ENCODE assay signal across 8 cellular contexts in the genomic region with DNA sequence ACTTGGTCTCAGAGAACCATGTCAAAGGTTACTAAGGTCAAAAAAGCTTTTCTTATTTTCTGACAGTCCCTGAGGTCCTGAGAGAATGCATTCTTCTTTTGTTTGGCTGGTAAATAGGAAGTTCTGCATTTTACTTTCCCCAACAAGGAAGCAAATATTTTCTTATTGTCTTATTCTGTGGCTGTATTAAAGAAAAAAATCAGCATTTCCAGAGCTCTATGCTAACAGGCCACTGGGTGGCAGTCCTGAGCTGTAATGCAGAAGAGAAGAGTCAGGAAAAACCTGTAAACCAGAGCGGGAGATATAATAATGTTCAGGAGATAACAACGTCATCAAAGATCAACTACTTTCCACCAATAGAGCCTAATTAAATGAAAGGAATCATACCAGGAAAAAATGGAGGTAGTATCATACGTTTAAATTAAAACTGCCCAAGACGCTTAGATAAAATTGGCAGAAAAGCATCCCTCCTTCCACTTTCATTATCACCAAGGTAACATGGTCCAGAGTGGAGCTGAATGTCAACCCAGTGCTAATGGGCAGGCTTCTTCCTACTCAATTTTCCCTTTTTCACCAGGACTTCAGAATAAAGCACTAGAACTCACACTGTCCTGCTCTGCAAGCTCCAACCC. TPM values are rescaled to one million over a fixed set of nuclear protein-coding genes. Genes with fewer than 3 reads are reported as not detected.
A peak's percentile ranks its signal among the peaks of the same experiment; 100 is the strongest.
DNase-seq lines count a peak whose midpoint lies in the region; ATAC-seq, FAIRE-seq and TF ChIP-seq lines count a peak whose summit lies in the region.

No MANE protein-coding gene starts in this region.

- peak; percentile 68 for FAIRE-seq in D721Med (lab: Jason Lieb, UNC)
- FAIRE-seq in endometrium (lab: Jason Lieb, UNC) = peak; percentile 82

- ATAC-seq in GM21717 (IDR thresholded peaks at IDR 0.05; ENCODE audit: unreplicated experiment) = no peak

- TF ChIP-seq CTCF in D721Med (IDR thresholded peaks at IDR 0.05; ENCODE audit: insufficient read depth, missing control alignments) = peak; percentile 98

- DNase-seq in D721Med (ENCODE audit: insufficient read length, low spot score) = no peak
- DNase-seq in HT1080 (ENCODE audit: low read depth) = peak; percentile 65
- peak; percentile 76 for DNase-seq in NOMO-1 treated with DMSO at 0.1 percent for 48 hours (lab: John Stamatoyannopoulos, UW; ENCODE audit: unreplicated experiment)
- peak; percentile 9 to 13 (median 12) for DNase-seq in activated CD8-positive, alpha-beta memory T cell treated with anti-CD3 and anti-CD28 coated beads for 48 hours (ENCODE audit: low read depth in 2 of 3, low spot score in 2 of 3)
- peak; percentile 83 for DNase-seq in myocyte (ENCODE audit: low read depth)
- peak; percentile 32 to 41 for DNase-seq in stimulated activated CD8-positive, alpha-beta memory T cell treated with anti-CD3 and anti-CD28 coated beads, Interleukin-7, amount 100 ng/mL, for 4 hours (ENCODE audit: low read depth in 2 of 2)

RNA-seq across cellular contexts. Expression of a gene that starts 55.6 kb away (rescaled TPM):
- total RNA-seq in HT1080 (2014; rRNA removed; shearing (Covaris generic)) = 8.8 and 9.8 TPM in 2 replicates
- 4.6 and 5.7 TPM in 2 replicates for polyA plus RNA-seq in HT1080 (2015; cell fraction: cytosol; rRNA removed)
- polyA plus RNA-seq in HT1080 (2015; cell fraction: nucleus; rRNA removed) = 8.7 and 10.6 TPM in 2 replicates
- 12.4 and 22.5 TPM in 2 replicates for total RNA-seq in myocyte
- polyA plus RNA-seq in myocyte (2012) = 8.9 TPM
